In the genomic region with DNA sequence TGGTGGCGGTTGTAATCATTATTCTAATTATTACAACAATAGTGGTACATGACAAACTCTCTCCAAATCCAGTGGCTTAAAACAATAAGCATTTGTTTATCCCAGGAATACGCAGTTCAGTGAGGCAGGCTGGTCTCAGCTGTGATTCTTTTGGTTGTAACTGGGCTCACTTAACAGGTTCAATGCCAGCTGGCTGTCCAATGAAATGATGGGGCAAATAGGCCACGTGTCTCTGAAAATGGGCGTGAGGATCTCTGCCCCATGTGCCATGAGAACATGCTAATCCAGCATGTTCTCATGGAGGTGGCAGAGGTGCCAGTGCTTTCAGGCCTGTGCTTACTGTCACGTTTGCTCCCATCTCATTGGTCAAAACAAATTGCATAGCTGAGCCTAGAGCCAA, we compare ENCODE assay signal across 8 cellular contexts.
"Had no signal": no experiment of that assay in that cellular context is flagged by ENCODE, and none has a peak within 500 bp of the region (broad histone marks: within the 10 kb centered on the region; RNA-seq: fewer than 3 reads in every experiment).

No MANE protein-coding gene starts in this region.

- H3K36me3 ChIP-seq: HAP-1 had no signal

- H3K27ac ChIP-seq: GM23248 had no signal

- H3K9ac ChIP-seq: GM23248 had no signal

- H3K36me3 Mint-ChIP-seq: IgD-negative memory B cell had no signal

- H3K9me3 ChIP-seq: HAP-1 had no signal

- H3K4me3 Mint-ChIP-seq: HFFc6, IgD-negative memory B cell had no signal

- H2AFZ ChIP-seq: GM23248 had no signal

- H3K27ac Mint-ChIP-seq: HFFc6, IgD-negative memory B cell had no signal

- DNase-seq: GM23248, GOT3, H7, HFFc6 had no signal

- H3K4me1 ChIP-seq: HAP-1 had no signal

- FAIRE-seq: HTR-8/SVneo had no signal

- ATAC-seq: HCT116 had no signal

- H3K9me3 Mint-ChIP-seq: HFFc6 had no signal

- H3K4me3 ChIP-seq: GM23248, HAP-1 had no signal
